Comparison of ENCODE assay signal across 22 cellular contexts in genomic region chr2:163469561-163469962, GRCh38.
DNase-seq lines count a peak whose midpoint lies in the region; ATAC-seq, FAIRE-seq and TF ChIP-seq lines count a peak whose summit lies in the region.
"Had no signal": no experiment of that assay in that cellular context is flagged by ENCODE, and none has a peak within 500 bp of the region (broad histone marks: within the 10 kb centered on the region; RNA-seq: fewer than 3 reads in every experiment).

No MANE protein-coding gene starts in this region.

- CTCF ChIA-PET in activated naive CD4-positive, alpha-beta T cell treated with anti-CD3 and anti-CD28 coated beads for 36 hours (lab: Charles Lee) = no interaction called here
- CTCF ChIA-PET in CD4-positive, alpha-beta memory T cell (lab: Charles Lee; ENCODE audit: partially characterized antibody) = no interaction called here

- H3K9me3 ChIP-seq in T-helper 17 cell (ENCODE audit: control insufficient read depth, low read length, poor library complexity, severe bottlenecking) (no peaks in the 10 kb centered on the region), ascending aorta (no peaks in the 10 kb centered on the region)
- H3K9me3 ChIP-seq in CD4-positive, alpha-beta memory T cell (ENCODE audit: control insufficient read depth in 1 of 2, low read length in 2 of 2) = no peaks in the 10 kb centered on the region
- H3K9me3 ChIP-seq: thyroid gland had no signal

- intact Hi-C loops in ascending aorta (cut with DNase I) = no loop called here
- intact Hi-C loops in activated naive CD4-positive, alpha-beta T cell treated with anti-CD3 and anti-CD28 coated beads for 36 hours (cut with micrococcal nuclease) = no loop called here
- intact Hi-C loops in CD4-positive, alpha-beta memory T cell (cut with micrococcal nuclease) = no loop called here

- H3K4me3 ChIP-seq in epithelial cell of proximal tubule (ENCODE audit: low read depth, low read length) (no peak overlapping the region), ascending aorta (no peak overlapping the region)
- H3K4me3 ChIP-seq in CD4-positive, alpha-beta memory T cell (ENCODE audit: low read length in 2 of 2) = no peak overlapping the region
- H3K4me3 ChIP-seq: thyroid gland had no signal

- H3K27me3 ChIP-seq in ascending aorta = no peaks in the 10 kb centered on the region
- no peaks in the 10 kb centered on the region for H3K27me3 ChIP-seq in CD4-positive, alpha-beta memory T cell (ENCODE audit: insufficient read depth, low read length)
- H3K27me3 ChIP-seq: thyroid gland had no signal

- no peaks in the 10 kb centered on the region for H3K27me3 Mint-ChIP-seq in T-helper 17 cell
- peaks cover 3% of the 10 kb centered on the region for H3K27me3 Mint-ChIP-seq in activated naive CD4-positive, alpha-beta T cell treated with anti-CD3 and anti-CD28 coated beads for 36 hours (ENCODE audit: low read depth)
- H3K27me3 Mint-ChIP-seq in CD4-positive, alpha-beta memory T cell = no peaks in the 10 kb centered on the region

- POLR2A ChIA-PET in CD4-positive, alpha-beta memory T cell (lab: Charles Lee; ENCODE audit: partially characterized antibody) = no interaction called here

- no peak for FAIRE-seq in D721Med (lab: Jason Lieb, UNC)
- FAIRE-seq: GM18507, GM19239 had no signal

- H3K4me1 Mint-ChIP-seq in T-helper 17 cell = no peaks in the 10 kb centered on the region
- no peaks in the 10 kb centered on the region for H3K4me1 Mint-ChIP-seq in activated naive CD4-positive, alpha-beta T cell treated with anti-CD3 and anti-CD28 coated beads for 36 hours (ENCODE audit: low read depth)
- H3K4me1 Mint-ChIP-seq in CD4-positive, alpha-beta memory T cell = no peaks in the 10 kb centered on the region
- H3K4me1 Mint-ChIP-seq: activated B cell treated with CpG ODN at 0.5 μM for 24 hours had no signal

- H3K4me1 ChIP-seq in ascending aorta = no peaks in the 10 kb centered on the region
- no peaks in the 10 kb centered on the region for H3K4me1 ChIP-seq in CD4-positive, alpha-beta memory T cell (ENCODE audit: insufficient read depth, low read length)
- H3K4me1 ChIP-seq: thyroid gland had no signal

- no peak for DNase-seq in D721Med (ENCODE audit: insufficient read length, low spot score)
- peak; percentile 35 for DNase-seq in NCI-H1436 treated with DMSO at 0.1 percent for 48 hours (lab: John Stamatoyannopoulos, UW)
- DNase-seq in epithelial cell of proximal tubule (ENCODE audit: low read depth) = peak; percentile 29
- DNase-seq in medulla oblongata (ENCODE audit: extremely low spot score) = peak; percentile 18
- DNase-seq in T-helper 17 cell = no peak
- DNase-seq in ascending aorta (ENCODE audit: low spot score in 2 of 2) = no peak
- no peak for DNase-seq in activated naive CD4-positive, alpha-beta T cell treated with anti-CD3 and anti-CD28 coated beads for 36 hours
- DNase-seq in CD4-positive, alpha-beta memory T cell = no peak
- DNase-seq: activated B cell treated with CpG ODN at 0.5 μM for 24 hours; activated effector memory CD4-positive, alpha-beta T cell treated with Interleukin-2 at 50 U/mL for 16 hours; AML-193; amniotic stem cell; dermis blood vessel endothelial cell; DMS 273 treated with DMSO at 0.1 percent for 48 hours; erythroblast; left colon; NCI-H1048; NCI-H2171 treated with DMSO at 0.1 percent for 48 hours; stimulated activated CD4-positive, alpha-beta T cell treated with anti-CD3 and anti-CD28 coated beads, Interleukin-4, amount 100 ng/mL, for 4 hours; thyroid gland had no signal

- ATAC-seq in T-helper 17 cell = no peak
- ATAC-seq: left colon had no signal

- H3K4me3 Mint-ChIP-seq in T-helper 17 cell = no peak overlapping the region
- H3K4me3 Mint-ChIP-seq in activated naive CD4-positive, alpha-beta T cell treated with anti-CD3 and anti-CD28 coated beads for 36 hours = no peak overlapping the region
- H3K4me3 Mint-ChIP-seq in CD4-positive, alpha-beta memory T cell = no peak overlapping the region
- H3K4me3 Mint-ChIP-seq: activated B cell treated with CpG ODN at 0.5 μM for 24 hours had no signal

- no peaks in the 10 kb centered on the region for H3K36me3 ChIP-seq in ascending aorta
- H3K36me3 ChIP-seq in CD4-positive, alpha-beta memory T cell (ENCODE audit: insufficient read depth, low read length) = no peaks in the 10 kb centered on the region
- H3K36me3 ChIP-seq: thyroid gland had no signal

- no peaks in the 10 kb centered on the region for H3K36me3 Mint-ChIP-seq in T-helper 17 cell (ENCODE audit: low read depth)
- no peaks in the 10 kb centered on the region for H3K36me3 Mint-ChIP-seq in activated naive CD4-positive, alpha-beta T cell treated with anti-CD3 and anti-CD28 coated beads for 36 hours (ENCODE audit: low read depth)
- H3K36me3 Mint-ChIP-seq in CD4-positive, alpha-beta memory T cell = no peaks in the 10 kb centered on the region

- peaks cover 3% of the 10 kb centered on the region for H3K9me3 Mint-ChIP-seq in activated naive CD4-positive, alpha-beta T cell treated with anti-CD3 and anti-CD28 coated beads for 36 hours
- peaks cover 0 to 12% (median 4%) of the 10 kb centered on the region in 8 donors for H3K9me3 Mint-ChIP-seq in CD4-positive, alpha-beta memory T cell
- H3K9me3 Mint-ChIP-seq: activated B cell treated with CpG ODN at 0.5 μM for 24 hours had no signal

- TF ChIP-seq CTCF in D721Med (IDR thresholded peaks at IDR 0.05; ENCODE audit: insufficient read depth, missing control alignments) (peak; percentile 13), epithelial cell of proximal tubule (conservative IDR thresholded peaks at IDR 0.05; ENCODE audit: low read depth, low read length) (peak; percentile 12), ascending aorta (IDR thresholded peaks at IDR 0.05) (peak in 1 of 3 experiments; percentile 24)

- no peak overlapping the region for H3K27ac ChIP-seq in ascending aorta
- H3K27ac ChIP-seq in CD4-positive, alpha-beta memory T cell (ENCODE audit: low read depth, low read length) = no peak overlapping the region
- H3K27ac ChIP-seq: thyroid gland had no signal

- H3K27ac Mint-ChIP-seq in T-helper 17 cell = no peak overlapping the region
- no peak overlapping the region for H3K27ac Mint-ChIP-seq in activated naive CD4-positive, alpha-beta T cell treated with anti-CD3 and anti-CD28 coated beads for 36 hours
- no peak overlapping the region for H3K27ac Mint-ChIP-seq in CD4-positive, alpha-beta memory T cell
- H3K27ac Mint-ChIP-seq: activated B cell treated with CpG ODN at 0.5 μM for 24 hours had no signal

Comparison
In these comparisons a context has a peak if more than half of its experiments do, and no peak if none do; other contexts are left out.
1. DNase-seq: peak in NCI-H1436 treated with DMSO at 0.1 percent for 48 hours (single experiment), epithelial cell of proximal tubule (single experiment) and medulla oblongata (single experiment); none in D721Med (single experiment), T-helper 17 cell (0 of 3), ascending aorta (0 of 2), activated naive CD4-positive, alpha-beta T cell treated with anti-CD3 and anti-CD28 coated beads for 36 hours (single experiment) and CD4-positive, alpha-beta memory T cell (0 of 5).